ENCODE assay signal across 39 cellular contexts in genomic region chr1:157418231-157418630, GRCh38.
"Had no signal": no experiment of that assay in that cellular context is flagged by ENCODE, and none has a peak within 500 bp of the region (broad histone marks: within the 10 kb centered on the region; RNA-seq: fewer than 3 reads in every experiment).

No MANE protein-coding gene starts in this region.

- H3K27ac ChIP-seq: adrenal gland, ascending aorta, body of pancreas, brain microvascular endothelial cell, breast epithelium, cardiac muscle cell had no signal

- H3K4me1 ChIP-seq: adrenal gland, ascending aorta, body of pancreas, breast epithelium had no signal

- H3K36me3 Mint-ChIP-seq: activated naive CD4-positive, alpha-beta T cell treated with anti-CD3 and anti-CD28 coated beads, Interleukin-2, amount 10 ng/mL, durations not matched to agents 7 days and 5 days; activated naive CD4-positive, alpha-beta T cell treated with anti-CD3 and anti-CD28 coated beads, Interleukin-2, amount 50 U/mL, for 24 hours; activated naive CD4-positive, alpha-beta T cell treated with anti-CD3 and anti-CD28 coated beads, Interleukin-2, amount 50 U/mL, for 72 hours; activated naive CD8-positive, alpha-beta T cell; activated naive CD8-positive, alpha-beta T cell treated with anti-CD3 and anti-CD28 coated beads for 36 hours; activated naive CD8-positive, alpha-beta T cell treated with anti-CD3 and anti-CD28 coated beads, Interleukin-2, amount 10 ng/mL, durations not matched to agents 7 days and 5 days; brain had no signal

- H3K27me3 ChIP-seq: adrenal gland, ascending aorta, body of pancreas, brain microvascular endothelial cell, cardiac muscle cell had no signal

- DNase-seq: activated effector memory CD4-positive, alpha-beta T cell treated with anti-CD3 and anti-CD28 coated beads, Interleukin-2, amount 50 U/mL, for 16 hours; activated effector memory CD4-positive, alpha-beta T cell treated with Interleukin-2 at 50 U/mL for 16 hours; activated gamma-delta T cell; activated gamma-delta T cell treated with Interleukin-2 at 50 U/mL for 16 hours; activated naive CD4-positive, alpha-beta T cell; activated naive CD4-positive, alpha-beta T cell treated with anti-CD3 and anti-CD28 coated beads for 36 hours; activated naive CD4-positive, alpha-beta T cell treated with anti-CD3 and anti-CD28 coated beads, Interleukin-2, amount 10 ng/mL, durations not matched to agents 7 days and 5 days; activated naive CD4-positive, alpha-beta T cell treated with anti-CD3 and anti-CD28 coated beads, Interleukin-2, amount 50 U/mL, for 16 hours; activated naive CD4-positive, alpha-beta T cell treated with Interleukin-2 at 50 U/mL for 16 hours; activated naive CD8-positive, alpha-beta T cell treated with anti-CD3 and anti-CD28 coated beads for 36 hours; activated naive CD8-positive, alpha-beta T cell treated with anti-CD3 and anti-CD28 coated beads, Interleukin-2, amount 10 ng/mL, durations not matched to agents 7 days and 5 days; activated naive CD8-positive, alpha-beta T cell treated with anti-CD3 and anti-CD28 coated beads, Interleukin-2, amount 50 U/mL, for 24 hours; activated T-cell treated with anti-CD3 and anti-CD28 coated beads for 4 hours; activated T-cell treated with anti-CD3 and anti-CD28 coated beads, Interleukin-2, amount 50 U/mL, for 1 hour; activated T-cell treated with anti-CD3 and anti-CD28 coated beads, Interleukin-2, amount 50 U/mL, for 24 hours; activated T-cell treated with anti-CD3 and anti-CD28 coated beads, Interleukin-2, amount 50 U/mL, for 4 hours; activated T-cell treated with anti-CD3 and anti-CD28 coated beads, Interleukin-2, amount 50 U/mL, for 48 hours; activated T-cell treated with anti-CD3 and anti-CD28 coated beads, Interleukin-2, amount 50 U/mL, for 72 hours; adrenal gland; amniotic stem cell; amygdala; anterior cingulate cortex; aorta; body of pancreas; brain microvascular endothelial cell; caudate nucleus; central memory CD4-positive, alpha-beta T cell; cerebellar nuclear complex had no signal

- H3K9me3 ChIP-seq: adrenal gland, ascending aorta, body of pancreas, breast epithelium had no signal

- H3K4me3 Mint-ChIP-seq: activated naive CD4-positive, alpha-beta T cell treated with anti-CD3 and anti-CD28 coated beads for 36 hours; activated naive CD4-positive, alpha-beta T cell treated with anti-CD3 and anti-CD28 coated beads, Interleukin-2, amount 10 ng/mL, durations not matched to agents 7 days and 5 days; activated naive CD4-positive, alpha-beta T cell treated with anti-CD3 and anti-CD28 coated beads, Interleukin-2, amount 50 U/mL, for 24 hours; activated naive CD8-positive, alpha-beta T cell; activated naive CD8-positive, alpha-beta T cell treated with anti-CD3 and anti-CD28 coated beads for 36 hours; activated naive CD8-positive, alpha-beta T cell treated with anti-CD3 and anti-CD28 coated beads, Interleukin-2, amount 10 ng/mL, durations not matched to agents 7 days and 5 days; activated naive CD8-positive, alpha-beta T cell treated with anti-CD3 and anti-CD28 coated beads, Interleukin-2, amount 50 U/mL, for 24 hours; activated T-cell treated with anti-CD3 and anti-CD28 coated beads, Interleukin-2, amount 50 U/mL, for 24 hours; activated T-cell treated with anti-CD3 and anti-CD28 coated beads, Interleukin-2, amount 50 U/mL, for 4 hours; activated T-cell treated with anti-CD3 and anti-CD28 coated beads, Interleukin-2, amount 50 U/mL, for 72 hours; activated T-helper 1 cell treated with anti-CD3 and anti-CD28 coated beads, Interleukin-12 subunit alpha, Interleukin-12 subunit beta, Interleukin-2, Interleukin-4 antibody, amounts not matched to agents 30 ng/mL and 10 ng/mL and 1 ng/mL, durations not matched to agents 14 hours and 24 hours and 36 hours; activated T-helper 17 cell treated with anti-CD3 and anti-CD28 coated beads, Interleukin-2, amount 50 U/mL, for 72 hours; brain; central memory CD8-positive, alpha-beta T cell had no signal

- H3K27ac Mint-ChIP-seq: activated naive CD4-positive, alpha-beta T cell treated with anti-CD3 and anti-CD28 coated beads for 36 hours; activated naive CD4-positive, alpha-beta T cell treated with anti-CD3 and anti-CD28 coated beads, Interleukin-2, amount 10 ng/mL, durations not matched to agents 7 days and 5 days; activated naive CD4-positive, alpha-beta T cell treated with anti-CD3 and anti-CD28 coated beads, Interleukin-2, amount 50 U/mL, for 24 hours; activated naive CD4-positive, alpha-beta T cell treated with anti-CD3 and anti-CD28 coated beads, Interleukin-2, amount 50 U/mL, for 72 hours; activated naive CD8-positive, alpha-beta T cell; activated naive CD8-positive, alpha-beta T cell treated with anti-CD3 and anti-CD28 coated beads for 36 hours; activated naive CD8-positive, alpha-beta T cell treated with anti-CD3 and anti-CD28 coated beads, Interleukin-2, amount 10 ng/mL, durations not matched to agents 7 days and 5 days; activated naive CD8-positive, alpha-beta T cell treated with anti-CD3 and anti-CD28 coated beads, Interleukin-2, amount 50 U/mL, for 24 hours; activated T-cell treated with anti-CD3 and anti-CD28 coated beads, Interleukin-2, amount 50 U/mL, for 24 hours; activated T-cell treated with anti-CD3 and anti-CD28 coated beads, Interleukin-2, amount 50 U/mL, for 72 hours; activated T-helper 1 cell treated with anti-CD3 and anti-CD28 coated beads, Interleukin-12 subunit alpha, Interleukin-12 subunit beta, Interleukin-2, Interleukin-4 antibody, amounts not matched to agents 30 ng/mL and 10 ng/mL and 1 ng/mL, durations not matched to agents 14 hours and 24 hours and 36 hours; activated T-helper 17 cell treated with anti-CD3 and anti-CD28 coated beads, Interleukin-2, amount 50 U/mL, for 72 hours; activated T-helper 2 cell treated with anti-CD3 and anti-CD28 coated beads, Interferon-gamma antibody, Interleukin-2, Interleukin-4, amounts not matched to agents 10 μg/mL and 5 μg/mL and 100 μg/mL, durations not matched to agents 14 hours and 24 hours and 36 hours; brain had no signal

- H3K9me3 Mint-ChIP-seq: activated naive CD4-positive, alpha-beta T cell treated with anti-CD3 and anti-CD28 coated beads for 36 hours; activated naive CD4-positive, alpha-beta T cell treated with anti-CD3 and anti-CD28 coated beads, Interleukin-2, amount 10 ng/mL, durations not matched to agents 7 days and 5 days; activated naive CD4-positive, alpha-beta T cell treated with anti-CD3 and anti-CD28 coated beads, Interleukin-2, amount 50 U/mL, for 24 hours; activated naive CD4-positive, alpha-beta T cell treated with anti-CD3 and anti-CD28 coated beads, Interleukin-2, amount 50 U/mL, for 72 hours; activated naive CD8-positive, alpha-beta T cell treated with anti-CD3 and anti-CD28 coated beads for 36 hours; activated naive CD8-positive, alpha-beta T cell treated with anti-CD3 and anti-CD28 coated beads, Interleukin-2, amount 10 ng/mL, durations not matched to agents 7 days and 5 days; activated naive CD8-positive, alpha-beta T cell treated with anti-CD3 and anti-CD28 coated beads, Interleukin-2, amount 50 U/mL, for 24 hours; activated T-cell treated with anti-CD3 and anti-CD28 coated beads, Interleukin-2, amount 50 U/mL, for 24 hours; activated T-cell treated with anti-CD3 and anti-CD28 coated beads, Interleukin-2, amount 50 U/mL, for 4 hours; activated T-cell treated with anti-CD3 and anti-CD28 coated beads, Interleukin-2, amount 50 U/mL, for 72 hours; activated T-helper 1 cell treated with anti-CD3 and anti-CD28 coated beads, Interleukin-12 subunit alpha, Interleukin-12 subunit beta, Interleukin-2, Interleukin-4 antibody, amounts not matched to agents 30 ng/mL and 10 ng/mL and 1 ng/mL, durations not matched to agents 14 hours and 24 hours and 36 hours; activated T-helper 17 cell treated with anti-CD3 and anti-CD28 coated beads, Interleukin-2, amount 50 U/mL, for 72 hours; activated T-helper 2 cell treated with anti-CD3 and anti-CD28 coated beads, Interferon-gamma antibody, Interleukin-2, Interleukin-4, amounts not matched to agents 10 μg/mL and 5 μg/mL and 100 μg/mL, durations not matched to agents 14 hours and 24 hours and 36 hours; brain; central memory CD8-positive, alpha-beta T cell had no signal

- H3K36me3 ChIP-seq: adrenal gland, ascending aorta, brain microvascular endothelial cell, breast epithelium, cardiac muscle cell had no signal

- H3K4me3 ChIP-seq: adrenal gland, ascending aorta, body of pancreas, breast epithelium, cardiac muscle cell had no signal

- ATAC-seq: activated naive CD4-positive, alpha-beta T cell treated with anti-CD3 and anti-CD28 coated beads, Interleukin-2, amount 50 U/mL, for 72 hours; activated naive CD8-positive, alpha-beta T cell treated with anti-CD3 and anti-CD28 coated beads, Interleukin-2, amount 50 U/mL, for 24 hours; activated T-cell treated with anti-CD3 and anti-CD28 coated beads, Interleukin-2, amount 50 U/mL, for 4 hours; activated T-cell treated with anti-CD3 and anti-CD28 coated beads, Interleukin-2, amount 50 U/mL, for 72 hours; activated T-helper 17 cell treated with anti-CD3 and anti-CD28 coated beads, Interleukin-2, amount 50 U/mL, for 72 hours; body of pancreas had no signal

- H3K4me1 Mint-ChIP-seq: activated naive CD4-positive, alpha-beta T cell treated with anti-CD3 and anti-CD28 coated beads, Interleukin-2, amount 10 ng/mL, durations not matched to agents 7 days and 5 days; activated naive CD4-positive, alpha-beta T cell treated with anti-CD3 and anti-CD28 coated beads, Interleukin-2, amount 50 U/mL, for 24 hours; activated naive CD8-positive, alpha-beta T cell treated with anti-CD3 and anti-CD28 coated beads for 36 hours; activated naive CD8-positive, alpha-beta T cell treated with anti-CD3 and anti-CD28 coated beads, Interleukin-2, amount 50 U/mL, for 24 hours; activated T-helper 17 cell treated with anti-CD3 and anti-CD28 coated beads, Interleukin-2, amount 50 U/mL, for 72 hours; brain; central memory CD8-positive, alpha-beta T cell had no signal
